Comparison of ENCODE assay signal across 28 cellular contexts in genomic region chr18:51429644-51430043, GRCh38.
"Had no signal": no experiment of that assay in that cellular context is flagged by ENCODE, and none has a peak within 500 bp of the region (broad histone marks: within the 10 kb centered on the region; RNA-seq: fewer than 3 reads in every experiment).

No MANE protein-coding gene starts in this region.

- H3K9me3 ChIP-seq: ovary, psoas muscle, right lobe of liver, sigmoid colon, spleen, suprapubic skin, testis, tibial artery, transverse colon, upper lobe of right lung, uterus had no signal

- H2AFZ ChIP-seq: neural progenitor cell, parathyroid adenoma had no signal

- H3K4me3 ChIP-seq: neural progenitor cell, ovary, psoas muscle, right lobe of liver, sigmoid colon, smooth muscle cell, spleen, suprapubic skin, testis, tibial artery, transverse colon, upper lobe of right lung, uterus had no signal

- H3K27me3 ChIP-seq: neural progenitor cell, ovary, right lobe of liver, sigmoid colon, suprapubic skin, testis, tibial artery, transverse colon, upper lobe of right lung, uterus had no signal

- H3K4me1 ChIP-seq: neural progenitor cell, parathyroid adenoma, psoas muscle, right lobe of liver, sigmoid colon, spleen, suprapubic skin, testis, tibial artery, transverse colon, upper lobe of right lung, uterus had no signal

- H3K79me2 ChIP-seq: parathyroid adenoma had no signal

- H3K27ac ChIP-seq: neural progenitor cell, ovary, parathyroid adenoma, psoas muscle, right lobe of liver, sigmoid colon, spleen, suprapubic skin, testis, tibial artery, transverse colon, upper lobe of right lung, uterus had no signal

- ATAC-seq: natural killer cell; psoas muscle; right cardiac atrium; right lobe of liver; stimulated activated memory B cell treated with anti-CD40 and anti-IgM and Interleukin-4, amounts not matched to agents 10 μg/mL and 1 μg/mL and 100 μg/mL, for 72 hours; stimulated activated naive CD8-positive, alpha-beta T cell treated with anti-CD3 and anti-CD28 coated beads, Interleukin-15, amount 100 ng/mL, for 72 hours; stimulated activated naive CD8-positive, alpha-beta T cell treated with anti-CD3 and anti-CD28 coated beads, Interleukin-15, Interleukin-2, amounts not matched to agents 100 U/mL and 50 U/mL, for 24 hours; upper lobe of right lung had no signal

- H3K9ac ChIP-seq: neural progenitor cell, parathyroid adenoma had no signal

- H3K4me2 ChIP-seq: neural progenitor cell, smooth muscle cell had no signal

- H3K36me3 ChIP-seq: neural progenitor cell, ovary, right lobe of liver, sigmoid colon, spleen, suprapubic skin, tibial artery, transverse colon, upper lobe of right lung, uterus had no signal

- DNase-seq: natural killer cell; occipital lobe; ovary; posterior cingulate gyrus; psoas muscle; right cardiac atrium; right lobe of liver; sigmoid colon; spleen; stimulated activated CD4-positive, alpha-beta T cell treated with anti-CD3 and anti-CD28 coated beads, Interleukin-12 subunit alpha, Interleukin-12 subunit beta, amount 100 ng/mL, for 4 hours; stimulated activated CD4-positive, alpha-beta T cell treated with anti-CD3 and anti-CD28 coated beads, Interleukin-1b, Interleukin-23, amount 100 ng/mL, for 48 hours; stimulated activated CD4-positive, alpha-beta T cell treated with anti-CD3 and anti-CD28 coated beads, Interleukin-4, amount 100 ng/mL, for 1 hour; stimulated activated CD4-positive, alpha-beta T cell treated with anti-CD3 and anti-CD28 coated beads, Interleukin-4, amount 100 ng/mL, for 4 hours; stimulated activated CD8-positive, alpha-beta memory T cell treated with anti-CD3 and anti-CD28 coated beads, Interleukin-4, amount 100 ng/mL, for 48 hours; stimulated activated naive CD4-positive, alpha-beta T cell; stimulated activated naive CD8-positive, alpha-beta T cell treated with anti-CD3 and anti-CD28 coated beads, Interleukin-15, amount 100 ng/mL, for 72 hours; stimulated activated naive CD8-positive, alpha-beta T cell treated with anti-CD3 and anti-CD28 coated beads, Interleukin-15, Interleukin-2, amounts not matched to agents 100 U/mL and 50 U/mL, for 24 hours; substantia nigra; testis; tibial artery; transverse colon; upper lobe of right lung; uterus had no signal
